Comparison of ENCODE assay signal across 14 cellular contexts in genomic region chr10:45423976-45424499, GRCh38. TPM values are rescaled to one million over a fixed set of nuclear protein-coding genes. Genes with fewer than 3 reads are reported as not detected.
A peak's percentile ranks its signal among the peaks of the same experiment; 100 is the strongest.
DNase-seq lines count a peak whose midpoint lies in the region; ATAC-seq lines count a peak whose summit lies in the region.
"Had no signal": no experiment of that assay in that cellular context is flagged by ENCODE, and none has a peak within 500 bp of the region (broad histone marks: within the 10 kb centered on the region; RNA-seq: fewer than 3 reads in every experiment).

No MANE protein-coding gene starts in this region.

- H3K4me3 Mint-ChIP-seq in activated naive CD4-positive, alpha-beta T cell treated with anti-CD3 and anti-CD28 coated beads, Interleukin-2, amount 10 ng/mL, durations not matched to agents 7 days and 5 days: no peak overlapping the region
- H3K4me3 Mint-ChIP-seq in dendritic cell treated with granulocyte-macrophage colony-stimulating factor and Interleukin-4, amounts not matched to agents 40 ng/mL and 50 ng/mL, for 4 days: no peak overlapping the region
- no peak overlapping the region for H3K4me3 Mint-ChIP-seq in stimulated activated naive B cell treated with anti-CD40 and anti-IgM and Interleukin-4, amounts not matched to agents 10 μg/mL and 1 μg/mL and 100 μg/mL, for 72 hours

- peaks cover 21% of the 10 kb centered on the region for H3K36me3 Mint-ChIP-seq in activated naive CD4-positive, alpha-beta T cell treated with anti-CD3 and anti-CD28 coated beads, Interleukin-2, amount 10 ng/mL, durations not matched to agents 7 days and 5 days
- peaks cover 0 to 5% of the 10 kb centered on the region in 2 donors for H3K36me3 Mint-ChIP-seq in activated naive CD4-positive, alpha-beta T cell treated with anti-CD3 and anti-CD28 coated beads, Interleukin-2, amount 50 U/mL, for 72 hours
- H3K36me3 Mint-ChIP-seq in dendritic cell treated with granulocyte-macrophage colony-stimulating factor and Interleukin-4, amounts not matched to agents 40 ng/mL and 50 ng/mL, for 4 days (ENCODE audit: low read depth): peaks cover 85% of the 10 kb centered on the region
- peaks cover 44 to 50% of the 10 kb centered on the region in 2 donors for H3K36me3 Mint-ChIP-seq in stimulated activated naive B cell treated with anti-CD40 and anti-IgM and Interleukin-4, amounts not matched to agents 10 μg/mL and 1 μg/mL and 100 μg/mL, for 72 hours

- intact Hi-C loops in dendritic cell treated with granulocyte-macrophage colony-stimulating factor and Interleukin-4, amounts not matched to agents 40 ng/mL and 50 ng/mL, for 4 days (cut with micrococcal nuclease): loop anchor here (10.0 kb wide), 1 partner anchor 169 kb away; no protein-coding TSS in a partner anchor

- H3K4me1 Mint-ChIP-seq in activated naive CD4-positive, alpha-beta T cell treated with anti-CD3 and anti-CD28 coated beads, Interleukin-2, amount 10 ng/mL, durations not matched to agents 7 days and 5 days: peaks cover 86% of the 10 kb centered on the region
- H3K4me1 Mint-ChIP-seq in dendritic cell treated with granulocyte-macrophage colony-stimulating factor and Interleukin-4, amounts not matched to agents 40 ng/mL and 50 ng/mL, for 4 days (ENCODE audit: low read depth): peaks cover 87% of the 10 kb centered on the region
- H3K4me1 Mint-ChIP-seq in stimulated activated naive B cell treated with anti-CD40 and anti-IgM and Interleukin-4, amounts not matched to agents 10 μg/mL and 1 μg/mL and 100 μg/mL, for 72 hours: peaks cover 51 to 79% of the 10 kb centered on the region in 2 donors

- no peaks in the 10 kb centered on the region for H3K9me3 Mint-ChIP-seq in activated naive CD4-positive, alpha-beta T cell treated with anti-CD3 and anti-CD28 coated beads, Interleukin-2, amount 10 ng/mL, durations not matched to agents 7 days and 5 days
- H3K9me3 Mint-ChIP-seq in activated naive CD4-positive, alpha-beta T cell treated with anti-CD3 and anti-CD28 coated beads, Interleukin-2, amount 50 U/mL, for 72 hours: no peaks in the 10 kb centered on the region
- H3K9me3 Mint-ChIP-seq in dendritic cell treated with granulocyte-macrophage colony-stimulating factor and Interleukin-4, amounts not matched to agents 40 ng/mL and 50 ng/mL, for 4 days: no peaks in the 10 kb centered on the region
- H3K9me3 Mint-ChIP-seq in stimulated activated naive B cell treated with anti-CD40 and anti-IgM and Interleukin-4, amounts not matched to agents 10 μg/mL and 1 μg/mL and 100 μg/mL, for 72 hours: no peaks in the 10 kb centered on the region

- peaks cover 10% of the 10 kb centered on the region for H3K27me3 Mint-ChIP-seq in activated naive CD4-positive, alpha-beta T cell treated with anti-CD3 and anti-CD28 coated beads, Interleukin-2, amount 10 ng/mL, durations not matched to agents 7 days and 5 days
- H3K27me3 Mint-ChIP-seq in dendritic cell treated with granulocyte-macrophage colony-stimulating factor and Interleukin-4, amounts not matched to agents 40 ng/mL and 50 ng/mL, for 4 days: no peaks in the 10 kb centered on the region
- H3K27me3 Mint-ChIP-seq in stimulated activated naive B cell treated with anti-CD40 and anti-IgM and Interleukin-4, amounts not matched to agents 10 μg/mL and 1 μg/mL and 100 μg/mL, for 72 hours: no peaks in the 10 kb centered on the region

- peaks cover 5% of the 10 kb centered on the region; the same call in 1 of the 2 replicates for H3K27me3 ChIP-seq in H7 (ENCODE audit: control insufficient read depth, insufficient read depth, low read length)
- H3K27me3 ChIP-seq: MG63, SJCRH30 had no signal

- H3K27ac Mint-ChIP-seq in activated naive CD4-positive, alpha-beta T cell treated with anti-CD3 and anti-CD28 coated beads, Interleukin-2, amount 10 ng/mL, durations not matched to agents 7 days and 5 days: peak overlapping the region; percentile 42
- no peak overlapping the region for H3K27ac Mint-ChIP-seq in activated naive CD4-positive, alpha-beta T cell treated with anti-CD3 and anti-CD28 coated beads, Interleukin-2, amount 50 U/mL, for 72 hours
- peak overlapping the region; percentile 100 for H3K27ac Mint-ChIP-seq in dendritic cell treated with granulocyte-macrophage colony-stimulating factor and Interleukin-4, amounts not matched to agents 40 ng/mL and 50 ng/mL, for 4 days
- peak overlapping the region; percentile 77 for H3K27ac Mint-ChIP-seq in stimulated activated naive B cell treated with anti-CD40 and anti-IgM and Interleukin-4, amounts not matched to agents 10 μg/mL and 1 μg/mL and 100 μg/mL, for 72 hours

- no peak for DNase-seq in activated naive CD4-positive, alpha-beta T cell treated with anti-CD3 and anti-CD28 coated beads, Interleukin-2, amount 10 ng/mL, durations not matched to agents 7 days and 5 days
- no peak for DNase-seq in activated naive CD4-positive, alpha-beta T cell treated with anti-CD3 and anti-CD28 coated beads, Interleukin-2, amount 50 U/mL, for 72 hours (ENCODE audit: low spot score in 2 of 2)
- peak; percentile 19 for DNase-seq in H7
- DNase-seq in stimulated activated naive B cell treated with anti-CD40 and anti-IgM and Interleukin-4, amounts not matched to agents 10 μg/mL and 1 μg/mL and 100 μg/mL, for 72 hours: no peak
- no peak for DNase-seq in glomerular visceral epithelial cell (ENCODE audit: extremely low spot score)
- no peak for DNase-seq in HUDEP-2 (lab: John Stamatoyannopoulos, UW; ENCODE audit: unreplicated experiment in 76 of 76)
- DNase-seq: MG63, NCI-H1092 treated with DMSO at 0.1 percent for 48 hours, NCI-H187, NCI-H446, SJCRH30 had no signal

- H3K4me3 ChIP-seq in H7 (ENCODE audit: insufficient read depth, low read depth, low read length): no peak overlapping the region
- H3K4me3 ChIP-seq: MG63, SJCRH30 had no signal

- H3K36me3 ChIP-seq in H7 (replicated peaks; ENCODE audit: control insufficient read depth, insufficient read depth, low read length): no peaks in the 10 kb centered on the region
- H3K36me3 ChIP-seq: MG63, SJCRH30 had no signal

- no peak for ATAC-seq in activated naive CD4-positive, alpha-beta T cell treated with anti-CD3 and anti-CD28 coated beads, Interleukin-2, amount 50 U/mL, for 72 hours
- no peak for ATAC-seq in stimulated activated naive B cell treated with anti-CD40 and anti-IgM and Interleukin-4, amounts not matched to agents 10 μg/mL and 1 μg/mL and 100 μg/mL, for 72 hours (replicated peaks)
- no peak for ATAC-seq in GM18873 (IDR thresholded peaks at IDR 0.05; ENCODE audit: low FRiP score, unreplicated experiment)
- ATAC-seq: HCT116 had no signal

- CTCF ChIA-PET in activated naive CD4-positive, alpha-beta T cell treated with anti-CD3 and anti-CD28 coated beads, Interleukin-2, amount 10 ng/mL, durations not matched to agents 7 days and 5 days (lab: Charles Lee): no interaction called here

RNA-seq across cellular contexts. Expression of gene ALOX5, which starts 50.0 kb away (rescaled TPM):
- 1 to 10 TPM in 1 of 2 donors, under 1 TPM in 1; 0.68 to 1.7 TPM for total RNA-seq in activated naive CD4-positive, alpha-beta T cell treated with anti-CD3 and anti-CD28 coated beads, Interleukin-2, amount 50 U/mL, for 72 hours
- total RNA-seq in H7 (2014; rRNA removed; shearing (Covaris generic)): 0.10 and 1.1 TPM in 2 replicates
- total RNA-seq: SJCRH30 had no signal

Comparison
In these comparisons a context has a peak if more than half of its experiments do, and no peak if none do; other contexts are left out.
1. H3K27ac Mint-ChIP-seq: peak in activated naive CD4-positive, alpha-beta T cell treated with anti-CD3 and anti-CD28 coated beads, Interleukin-2, amount 10 ng/mL, durations not matched to agents 7 days and 5 days (single experiment), dendritic cell treated with granulocyte-macrophage colony-stimulating factor and Interleukin-4, amounts not matched to agents 40 ng/mL and 50 ng/mL, for 4 days (single experiment) and stimulated activated naive B cell treated with anti-CD40 and anti-IgM and Interleukin-4, amounts not matched to agents 10 μg/mL and 1 μg/mL and 100 μg/mL, for 72 hours (single experiment); none in activated naive CD4-positive, alpha-beta T cell treated with anti-CD3 and anti-CD28 coated beads, Interleukin-2, amount 50 U/mL, for 72 hours (0 of 2).